14 cellular contexts compared by ENCODE assay signal in the genomic region with DNA sequence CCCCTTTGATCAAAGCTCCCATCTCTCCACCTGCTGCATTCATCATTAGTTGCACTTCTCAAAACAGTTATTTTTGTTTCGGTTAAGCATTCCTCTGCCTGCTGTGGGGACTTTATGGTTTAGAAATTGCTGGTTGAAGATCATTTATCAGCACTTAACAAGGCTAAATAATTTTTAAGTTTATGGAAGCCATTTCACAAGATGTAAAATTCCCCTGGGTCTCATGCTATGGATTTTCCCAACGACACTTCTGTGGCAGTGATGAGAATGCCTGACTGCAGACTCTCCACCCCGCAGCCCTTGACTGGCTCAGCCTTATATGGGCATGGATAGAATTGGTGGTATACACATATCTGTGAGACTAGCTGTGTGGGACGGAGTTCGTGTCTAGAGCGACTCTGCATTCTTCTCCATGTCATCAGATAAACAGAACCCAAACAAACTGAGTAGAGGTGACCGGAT. TPM values are rescaled to one million over a fixed set of nuclear protein-coding genes. Genes with fewer than 3 reads are reported as not detected.
DNase-seq lines count a peak whose midpoint lies in the region; ATAC-seq and TF ChIP-seq lines count a peak whose summit lies in the region.
"Had no signal": no experiment of that assay in that cellular context is flagged by ENCODE, and none has a peak within 500 bp of the region (broad histone marks: within the 10 kb centered on the region; RNA-seq: fewer than 3 reads in every experiment).

No MANE protein-coding gene starts in this region.

- H3K27me3 ChIP-seq in brain microvascular endothelial cell (replicated peaks) (no peaks in the 10 kb centered on the region), skeletal muscle tissue (ENCODE audit: control insufficient read depth in 3 of 3, insufficient read depth in 3 of 3, low read length in 3 of 3) (peaks cover 0 to 5% (median 0%) of the 10 kb centered on the region in 3 donors)

- in situ Hi-C loops in brain microvascular endothelial cell (cut with HindIII; ENCODE audit: low pct_ligation_motif_present, low sequenced_read_pairs) = no loop called here

- ATAC-seq in HG03196 (IDR thresholded peaks at IDR 0.05; ENCODE audit: unreplicated experiment) = no peak

- no peaks in the 10 kb centered on the region for H3K9me3 ChIP-seq in skeletal muscle tissue (ENCODE audit: control insufficient read depth in 3 of 3, low read length in 3 of 3)

- DNase-seq in HCEC 1CT (peak; percentile 24), brain microvascular endothelial cell (peak; percentile 97), iris pigment epithelial cell (ENCODE audit: low read depth) (peak; percentile 86), NAMALWA (ENCODE audit: low spot score) (no peak), GM10266 (ENCODE audit: extremely low spot score) (no peak)
- no peak for DNase-seq in activated CD8-positive, alpha-beta memory T cell treated with anti-CD3 and anti-CD28 coated beads, Interleukin-2, amount 50 U/mL, for 48 hours
- DNase-seq: activated B cell treated with CpG ODN at 0.5 μM for 24 hours; activated T-cell treated with anti-CD3 and anti-CD28 coated beads, Interleukin-2, amount 50 U/mL, for 1 hour; amygdala; COR-L47; hypothalamus; NCI-H1694 had no signal

- peaks cover 66% of the 10 kb centered on the region for H3K36me3 ChIP-seq in brain microvascular endothelial cell (replicated peaks)
- peaks cover 0 to 3% (median 0%) of the 10 kb centered on the region in 3 donors for H3K36me3 ChIP-seq in skeletal muscle tissue (ENCODE audit: control insufficient read depth in 3 of 3, insufficient read depth in 3 of 3, low read length in 3 of 3)

- TF ChIP-seq CTCF in brain microvascular endothelial cell (IDR thresholded peaks at IDR 0.05; ENCODE audit: low read depth, low read length, missing control alignments) (no peak), GM10266 (IDR thresholded peaks at IDR 0.05; ENCODE audit: control insufficient read depth, insufficient read depth, low read depth, missing control alignments) (no peak)

- H3K4me1 ChIP-seq in skeletal muscle tissue (ENCODE audit: control insufficient read depth in 3 of 3, insufficient read depth in 3 of 3, low read length in 3 of 3) = peaks cover 14 to 23% (median 21%) of the 10 kb centered on the region in 3 donors

- no peak overlapping the region for H3K9ac ChIP-seq in skeletal muscle tissue (ENCODE audit: low read depth in 1 of 3, low read length in 3 of 3)

- H3K4me3 ChIP-seq in brain microvascular endothelial cell (ENCODE audit: low read depth, low read length) = no peak overlapping the region
- no peak overlapping the region for H3K4me3 ChIP-seq in skeletal muscle tissue (ENCODE audit: low read length in 3 of 3)

- H3K27ac ChIP-seq in brain microvascular endothelial cell (peak overlapping the region; percentile 100), skeletal muscle tissue (ENCODE audit: low read depth, low read length) (peak overlapping the region; percentile 52)

RNA-seq across cellular contexts. Expression of a gene that starts 52.8 kb away (rescaled TPM):
- 511 TPM for total RNA-seq in skeletal muscle tissue
- total RNA-seq: activated B cell treated with CpG ODN at 0.5 μM for 24 hours had no signal

RNA-seq across cellular contexts. Expression of a gene that starts 52.9 kb away (rescaled TPM):
- total RNA-seq in skeletal muscle tissue = 774 TPM
- total RNA-seq: activated B cell treated with CpG ODN at 0.5 μM for 24 hours had no signal

Comparison
In these comparisons a context has a peak if more than half of its experiments do, and no peak if none do; other contexts are left out.
1. DNase-seq: peak in HCEC 1CT (single experiment), brain microvascular endothelial cell (single experiment) and iris pigment epithelial cell (single experiment); none in activated CD8-positive, alpha-beta memory T cell treated with anti-CD3 and anti-CD28 coated beads, Interleukin-2, amount 50 U/mL, for 48 hours (single experiment), NAMALWA (single experiment) and GM10266 (single experiment).